Comparison of ENCODE assay signal across 14 cellular contexts in the genomic region with DNA sequence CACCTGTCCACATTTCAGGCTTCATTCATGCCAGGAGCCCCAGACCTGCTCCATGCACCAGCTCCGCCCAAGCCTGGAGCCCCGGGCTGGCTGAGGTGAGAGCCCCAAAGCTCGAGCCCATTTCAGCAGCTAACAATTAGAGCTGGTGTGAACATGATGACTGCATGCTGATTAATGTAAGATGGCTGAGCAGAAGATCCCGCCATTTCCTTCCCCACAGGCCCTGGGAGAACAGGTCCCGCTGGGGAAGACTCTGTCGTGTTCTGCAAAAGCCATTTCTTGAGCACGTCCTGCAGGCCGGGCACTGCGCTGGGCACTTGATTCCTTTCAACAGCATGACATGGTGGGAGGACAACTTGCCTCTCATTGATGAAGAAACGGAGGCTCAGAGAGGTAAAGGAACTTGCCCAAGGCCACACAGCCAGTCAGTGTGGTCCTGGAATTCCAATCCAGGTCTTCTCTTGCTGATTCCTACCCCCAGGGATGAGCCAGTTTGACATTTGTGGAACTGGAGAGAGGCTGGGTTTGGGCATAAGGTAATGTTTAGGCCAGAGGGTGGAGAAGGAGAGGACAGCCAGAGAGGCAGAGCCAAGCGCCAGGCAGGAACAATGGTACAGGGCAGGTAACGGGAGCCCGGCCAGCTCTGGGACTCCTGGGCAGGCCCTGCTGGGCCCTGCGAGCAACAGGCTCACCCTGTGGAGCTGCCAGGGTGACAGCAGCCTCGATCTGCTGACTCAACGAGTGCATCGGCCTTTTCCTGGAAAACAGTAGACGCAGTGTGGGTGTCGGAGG. TPM values are rescaled to one million over a fixed set of nuclear protein-coding genes. Genes with fewer than 3 reads are reported as not detected.
DNase-seq lines count a peak whose midpoint lies in the region; ATAC-seq and TF ChIP-seq lines count a peak whose summit lies in the region.
"Had no signal": no experiment of that assay in that cellular context is flagged by ENCODE, and none has a peak within 500 bp of the region (broad histone marks: within the 10 kb centered on the region; RNA-seq: fewer than 3 reads in every experiment).

No MANE protein-coding gene starts in this region.

- no peak for TF ChIP-seq POLR2A in esophagus squamous epithelium (IDR thresholded peaks at IDR 0.05)
- no peak for TF ChIP-seq POLR2A in prostate gland (IDR thresholded peaks at IDR 0.05)

- DNase-seq in Panc1 (ENCODE audit: low read depth, low spot score) (no peak), esophagus squamous epithelium (lab: John Stamatoyannopoulos, UW) (no peak), prostate gland (ENCODE audit: low spot score) (no peak), NCI-H748 treated with DMSO at 0.1 percent for 48 hours (lab: John Stamatoyannopoulos, UW) (no peak), ecto neural progenitor cell (ENCODE audit: low spot score) (no peak), colonic mucosa (no peak)
- DNase-seq: cerebellar nuclear complex, Karpas-422, mucosa of descending colon had no signal

- CTCF ChIA-PET in Panc1 (lab: Charles Lee) = no interaction called here

- no peak overlapping the region for H3K9ac ChIP-seq in colonic mucosa (ENCODE audit: low read depth in 2 of 2, low read length in 2 of 2)

- intact Hi-C loops in Panc1 (cut with micrococcal nuclease; ENCODE audit: unreplicated experiment) = loop anchor here (5.0 to 10.0 kb wide), 2 partner anchors 37 to 59 kb away; no protein-coding TSS in a partner anchor
- intact Hi-C loops in esophagus squamous epithelium (cut with DNase I) = no loop called here
- intact Hi-C loops in prostate gland (cut with DNase I) = loop anchor here (2.0 kb wide), 1 partner anchor 29 kb away; no protein-coding TSS in a partner anchor
- intact Hi-C loops in colonic mucosa (cut with DNase I) = no loop called here

- in situ Hi-C loops in Panc1 (cut with HindIII; ENCODE audit: low pct_unique_long_range_greater_than_20kb, low sequenced_read_pairs) = no loop called here

- BruUV-seq in Panc1 (replicated peaks; lab: Mats Ljungman, UMichigan) = no TSS peak

- 33 to 57% methylated on average over 6 of the region's 19 CpGs for WGBS in esophagus squamous epithelium, 2 donors
- WGBS in prostate gland = 73% methylated on average over 19 of the region's 19 CpGs

- H3K27ac ChIP-seq in ACC112 (ENCODE audit: low read depth, low read length) (peak overlapping the region; percentile 17; the same call in 1 of the 2 replicates), Panc1 (ENCODE audit: low read length) (peak overlapping the region; percentile 99), esophagus squamous epithelium (peak overlapping the region; percentile 86 to 94 (median 92)), prostate gland (peak overlapping the region; percentile 48 to 52), colonic mucosa (no peak overlapping the region)

- POLR2A ChIA-PET in Panc1 (lab: Charles Lee) = no interaction called here

- H3K36me3 ChIP-seq in ACC112 (ENCODE audit: insufficient read depth, low read length) = no peaks in the 10 kb centered on the region
- no peaks in the 10 kb centered on the region for H3K36me3 ChIP-seq in Panc1 (ENCODE audit: control insufficient read depth, insufficient read depth, low read length)
- no peaks in the 10 kb centered on the region for H3K36me3 ChIP-seq in esophagus squamous epithelium
- H3K36me3 ChIP-seq in prostate gland = no peaks in the 10 kb centered on the region
- no peaks in the 10 kb centered on the region for H3K36me3 ChIP-seq in colonic mucosa
- H3K36me3 ChIP-seq: ovary had no signal

- peaks cover 47% of the 10 kb centered on the region for H3K4me1 ChIP-seq in ACC112 (ENCODE audit: control insufficient read depth, insufficient read depth, low read length, unreplicated experiment)
- peaks cover 88% of the 10 kb centered on the region for H3K4me1 ChIP-seq in Panc1 (ENCODE audit: control insufficient read depth, insufficient read depth, low read length)
- H3K4me1 ChIP-seq in esophagus squamous epithelium = peaks cover 49 to 100% (median 61%) of the 10 kb centered on the region in 3 donors
- H3K4me1 ChIP-seq in prostate gland (replicated peaks) = peaks cover 13% of the 10 kb centered on the region
- H3K4me1 ChIP-seq in colonic mucosa = no peaks in the 10 kb centered on the region

- no peaks in the 10 kb centered on the region for H3K79me2 ChIP-seq in ACC112 (ENCODE audit: control insufficient read depth, insufficient read depth, low read length, unreplicated experiment)

- no peak overlapping the region for H2AFZ ChIP-seq in ACC112 (ENCODE audit: low read length, unreplicated experiment)

- no peak overlapping the region for H3K4me3 ChIP-seq in ACC112 (ENCODE audit: low read depth, low read length)
- no peak overlapping the region for H3K4me3 ChIP-seq in Panc1 (ENCODE audit: low read depth in 2 of 2, low read length in 2 of 2)
- peak overlapping the region in 2 of 4 donors; percentile 19 to 20 for H3K4me3 ChIP-seq in esophagus squamous epithelium
- H3K4me3 ChIP-seq in prostate gland = no peak overlapping the region
- H3K4me3 ChIP-seq in colonic mucosa = no peak overlapping the region
- H3K4me3 ChIP-seq: mucosa of descending colon, ovary had no signal

- no peak for TF ChIP-seq CTCF in Panc1 (IDR thresholded peaks at IDR 0.05)
- TF ChIP-seq CTCF in esophagus squamous epithelium (IDR thresholded peaks at IDR 0.05) = no peak
- TF ChIP-seq CTCF in prostate gland (IDR thresholded peaks at IDR 0.05) = no peak
- no peak for TF ChIP-seq CTCF in colonic mucosa (IDR thresholded peaks at IDR 0.05)

- no peak for ATAC-seq in Panc1
- no peak for ATAC-seq in HG03469 (IDR thresholded peaks at IDR 0.05; ENCODE audit: unreplicated experiment)
- ATAC-seq: activated CD4-positive, CD25-positive, alpha-beta regulatory T cell treated with anti-CD3 and anti-CD28 coated beads, Interleukin-2, amount 50 U/mL, for 24 hours; mucosa of descending colon had no signal

- H3K27me3 ChIP-seq in ACC112 (ENCODE audit: insufficient read depth, low read length) = no peaks in the 10 kb centered on the region
- H3K27me3 ChIP-seq in Panc1 (ENCODE audit: control insufficient read depth, insufficient read depth, low read length) = no peaks in the 10 kb centered on the region
- H3K27me3 ChIP-seq in esophagus squamous epithelium = peaks cover 0 to 5% (median 0%) of the 10 kb centered on the region in 4 donors
- no peaks in the 10 kb centered on the region for H3K27me3 ChIP-seq in prostate gland (replicated peaks; ENCODE audit: insufficient read depth)
- H3K27me3 ChIP-seq in colonic mucosa = no peaks in the 10 kb centered on the region
- H3K27me3 ChIP-seq: ovary had no signal

- H3K9me3 ChIP-seq in Panc1 (ENCODE audit: control insufficient read depth, insufficient read depth, low read depth, low read length) (no peaks in the 10 kb centered on the region), esophagus squamous epithelium (no peaks in the 10 kb centered on the region), prostate gland (no peaks in the 10 kb centered on the region), colonic mucosa (no peaks in the 10 kb centered on the region)
- H3K9me3 ChIP-seq: mucosa of descending colon, ovary had no signal

RNA-seq across cellular contexts. Expression of gene EPHA2, which starts 28.1 kb away (rescaled TPM):
- total RNA-seq in Panc1 (2021; ENCODE audit: unreplicated experiment) = 263 TPM
- polyA plus RNA-seq in Panc1 (2012; ENCODE audit: insufficient read length) = 254 TPM
- 100 to 1,000 TPM in 3 of 4 donors, 10 to 100 TPM in 1; 87.5 to 225 (median 137) TPM for total RNA-seq in esophagus squamous epithelium
- total RNA-seq in prostate gland = 10 to 100 TPM; 14.8 to 17.7 TPM
- total RNA-seq in colonic mucosa = 10 to 100 TPM; 15.7 to 40.8 TPM
- total RNA-seq: T-helper 2 cell treated with Interferon-gamma antibody and Interleukin-4, amounts not matched to agents 100 ng/mL and 5 ng/mL, for 36 hours had no signal

RNA-seq across cellular contexts. Expression of gene ARHGEF19, which starts 28.5 kb away (rescaled TPM):
- total RNA-seq in Panc1 (2021; ENCODE audit: unreplicated experiment) (21.6 TPM), esophagus squamous epithelium (10 to 100 TPM; 15.8 to 27.1 (median 20.6) TPM), prostate gland (10 to 100 TPM; 13.1 to 18.8 TPM), colonic mucosa (1 to 10 TPM; 5.8 to 9.0 TPM)
- 29.2 TPM for polyA plus RNA-seq in Panc1 (2012; ENCODE audit: insufficient read length)

RNA-seq across cellular contexts. Expression of gene CPLANE2, which starts 53.0 kb away (rescaled TPM):
- total RNA-seq in Panc1 (2021; ENCODE audit: unreplicated experiment) (17.8 TPM), esophagus squamous epithelium (1 to 10 TPM; 3.6 to 5.6 (median 3.9) TPM), prostate gland (10 to 100 TPM in 1 of 2 donors, 1 to 10 TPM in 1; 5.5 to 12.9 TPM), colonic mucosa (10 to 100 TPM in 1 of 2 donors, 1 to 10 TPM in 1; 6.5 to 15.2 TPM)
- 13.0 TPM for polyA plus RNA-seq in Panc1 (2012; ENCODE audit: insufficient read length)

Comparison
In these comparisons a context has a peak if more than half of its experiments do, and no peak if none do; other contexts are left out.
1. intact Hi-C loops: an anchor here in Panc1 (5.0 to 10.0 kb wide) and prostate gland (2.0 kb wide); none called in esophagus squamous epithelium and colonic mucosa.